Comparison of ENCODE assay signal across 10 cellular contexts in genomic region chr1:231376875-231377549, GRCh38. TPM values are rescaled to one million over a fixed set of nuclear protein-coding genes. Genes with fewer than 3 reads are reported as not detected.
DNase-seq lines count a peak whose midpoint lies in the region; ATAC-seq, FAIRE-seq and TF ChIP-seq lines count a peak whose summit lies in the region.
"Had no signal": no experiment of that assay in that cellular context is flagged by ENCODE, and none has a peak within 500 bp of the region (broad histone marks: within the 10 kb centered on the region; RNA-seq: fewer than 3 reads in every experiment).

No MANE protein-coding gene starts in this region.

- POLR2A ChIA-PET in HepG2 (lab: Yijun Ruan, JAX) = interaction anchor here (1.3 kb wide), 1 partner anchor 11 kb away, joined by 3 read pairs; no protein-coding TSS in a partner anchor
- POLR2A ChIA-PET in GM12878 (lab: Charles Lee) = interaction anchor here (0.5 to 0.6 kb wide), 2 partner anchors 183 to 231 kb away, joined by 3 read pairs; no protein-coding TSS in a partner anchor

- CTCF ChIA-PET in HepG2 (lab: Yijun Ruan, JAX; ENCODE audit: low intra/inter-chr PET ratio, low total read pairs) (no interaction called here), GM12878 (lab: Yijun Ruan, JAX) (interaction anchor here (1.0 to 1.7 kb wide), 3 partner anchors 17 to 33 kb away, joined by 3 to 4 read pairs (median 4); no protein-coding TSS in a partner anchor)

- no peak overlapping the region for H3K27ac ChIP-seq in liver (ENCODE audit: low read depth in 1 of 2, low read length in 2 of 2)
- no peak overlapping the region for H3K27ac ChIP-seq in HepG2 (ENCODE audit: extremely low read length, insufficient read depth, low read length)
- no peak overlapping the region for H3K27ac ChIP-seq in GM12878 (ENCODE audit: control insufficient read depth, insufficient read depth)
- H3K27ac ChIP-seq in testis = no peak overlapping the region
- H3K27ac ChIP-seq: C4-2B had no signal

- H2AFZ ChIP-seq in HepG2 (ENCODE audit: low read length) (no peak overlapping the region), GM12878 (ENCODE audit: control insufficient read depth, low read depth, low read length) (no peak overlapping the region)

- H3K36me3 ChIP-seq in liver (ENCODE audit: control insufficient read depth in 4 of 4, insufficient read depth in 3 of 4, low read depth in 1 of 4, low read length in 3 of 4) = no peaks in the 10 kb centered on the region
- H3K36me3 ChIP-seq in HepG2 (replicated peaks in 1 of 2; ENCODE audit: control insufficient read depth in 1 of 2, insufficient read depth in 2 of 2, low read length in 2 of 2) = peaks cover 3 to 24% of the 10 kb centered on the region in 2 experiments
- no peaks in the 10 kb centered on the region; a peak in 1 of 4 replicates for H3K36me3 ChIP-seq in GM12878 (ENCODE audit: control insufficient read depth in 2 of 2, insufficient read depth in 2 of 2, low read length in 1 of 2)
- H3K36me3 ChIP-seq in testis (ENCODE audit: low read depth, missing control alignments) = no peaks in the 10 kb centered on the region

- H3K4me2 ChIP-seq in HepG2 (ENCODE audit: low read depth, low read length) = no peak overlapping the region
- H3K4me2 ChIP-seq in GM12878 (ENCODE audit: control insufficient read depth, insufficient read depth) = 0 out of 2 replicates have a peak overlapping the region, but pooled peaks have one; percentile 11

- in situ Hi-C loops in HepG2 (cut with HindIII; ENCODE audit: extremely low pct_ligation_motif_present, low pct_unique_long_range_greater_than_20kb) = no loop called here
- in situ Hi-C loops in GM12878 (cut with MboI) = no loop called here

- H3K9me3 Mint-ChIP-seq in stimulated activated naive CD8-positive, alpha-beta T cell treated with anti-CD3 and anti-CD28 coated beads, Interleukin-15, amount 100 ng/mL, for 72 hours = no peaks in the 10 kb centered on the region
- H3K9me3 Mint-ChIP-seq: naive B cell had no signal

- intact Hi-C loops in HepG2 (cut with micrococcal nuclease; ENCODE audit: unreplicated experiment) = no loop called here
- intact Hi-C loops in GM12878 (cut with micrococcal nuclease; ENCODE audit: unreplicated experiment) = no loop called here
- intact Hi-C loops in testis (cut with DNase I; ENCODE audit: low total_unique reads) = no loop called here

- DNase-seq in HepG2 (ENCODE audit: low spot score) (no peak), GM12878 (ENCODE audit: low read depth, low spot score) (no peak), testis (no peak), iPS-NIHi7 (ENCODE audit: extremely low spot score) (no peak), NCI-H69 (lab: John Stamatoyannopoulos, UW) (no peak)
- peak in 1 of 2 donors; percentile 54 for DNase-seq in stimulated activated naive CD8-positive, alpha-beta T cell treated with anti-CD3 and anti-CD28 coated beads, Interleukin-15, amount 100 ng/mL, for 72 hours
- DNase-seq: naive B cell had no signal

- TF ChIP-seq CTCF in liver (IDR thresholded peaks at IDR 0.05; ENCODE audit: low read depth, low read length, missing input control) = no peak
- TF ChIP-seq CTCF in HepG2 (CRISPR knock-in tag; IDR thresholded peaks at IDR 0.05) = no peak
- no peak for TF ChIP-seq CTCF in GM12878 (IDR thresholded peaks at IDR 0.05 in 2 of 3, conservative IDR thresholded peaks at IDR 0.05 in 1 of 3; ENCODE audit: control insufficient read depth in 2 of 3, extremely low read depth in 1 of 3, insufficient read depth in 1 of 3, low read depth in 3 of 3, low read length in 3 of 3)
- no peak for TF ChIP-seq CTCF in testis (IDR thresholded peaks at IDR 0.05)

- no peaks in the 10 kb centered on the region for H3K9me3 ChIP-seq in liver (ENCODE audit: control insufficient read depth in 4 of 4, low read length in 3 of 4)
- H3K9me3 ChIP-seq in HepG2 (ENCODE audit: low read length) = no peaks in the 10 kb centered on the region
- H3K9me3 ChIP-seq in GM12878 (replicated peaks; ENCODE audit: control insufficient read depth, insufficient read depth, low read length) = no peaks in the 10 kb centered on the region
- no peaks in the 10 kb centered on the region for H3K9me3 ChIP-seq in testis

- H3K27me3 Mint-ChIP-seq in stimulated activated naive CD8-positive, alpha-beta T cell treated with anti-CD3 and anti-CD28 coated beads, Interleukin-15, amount 100 ng/mL, for 72 hours = no peaks in the 10 kb centered on the region
- H3K27me3 Mint-ChIP-seq: naive B cell had no signal

- H4K20me1 ChIP-seq in HepG2 (ENCODE audit: insufficient read depth, low read length) = peaks cover 57% of the 10 kb centered on the region
- peaks cover 2% of the 10 kb centered on the region; the same call in 1 of the 2 replicates for H4K20me1 ChIP-seq in GM12878 (ENCODE audit: control insufficient read depth, insufficient read depth)

- peaks cover 0 to 5% (median 1%) of the 10 kb centered on the region in 4 donors for H3K4me1 ChIP-seq in liver (ENCODE audit: control insufficient read depth in 4 of 4, insufficient read depth in 4 of 4, low read length in 3 of 4)
- H3K4me1 ChIP-seq in HepG2 (ENCODE audit: insufficient read depth, low read length) = 0 out of 2 replicates have a peak, but pooled peaks cover 8% of the 10 kb centered on the region
- peaks cover 10% of the 10 kb centered on the region; the same call in 1 of the 2 replicates for H3K4me1 ChIP-seq in GM12878 (ENCODE audit: control insufficient read depth, insufficient read depth, low read length)
- H3K4me1 ChIP-seq in testis = peaks cover 4% of the 10 kb centered on the region

- H3K79me2 ChIP-seq in HepG2 (ENCODE audit: insufficient read depth, low read length) = peaks cover 94% of the 10 kb centered on the region
- H3K79me2 ChIP-seq in GM12878 (ENCODE audit: control insufficient read depth, insufficient read depth, low read length) = peaks cover 33% of the 10 kb centered on the region

- no peak for TF ChIP-seq POLR2A in HepG2 (IDR thresholded peaks at IDR 0.05; ENCODE audit: insufficient read depth in 1 of 2, low read depth in 2 of 2, low read length in 2 of 2)
- no peak for TF ChIP-seq POLR2A in GM12878 (IDR thresholded peaks at IDR 0.05; ENCODE audit: low read depth, low read length)
- TF ChIP-seq POLR2A in testis (IDR thresholded peaks at IDR 0.05) = no peak

- FAIRE-seq in HepG2 (lab: Jason Lieb, UNC) = no peak
- no peak for FAIRE-seq in GM12878 (lab: Jason Lieb, UNC)

- SMC1A ChIA-PET in GM12878 (lab: Charles Lee; ENCODE audit: uncharacterized antibody, unreplicated experiment) = interaction anchor here (0.9 kb wide), 1 partner anchor 14 kb away, joined by 4 read pairs; no protein-coding TSS in a partner anchor

- H3K27me3 ChIP-seq in liver (ENCODE audit: control insufficient read depth in 4 of 4, insufficient read depth in 4 of 4, low read length in 3 of 4) (no peaks in the 10 kb centered on the region), HepG2 (ENCODE audit: control insufficient read depth in 1 of 2, insufficient read depth in 2 of 2, low read length in 2 of 2) (no peaks in the 10 kb centered on the region), GM12878 (replicated peaks in 1 of 2; ENCODE audit: control insufficient read depth in 2 of 2, insufficient read depth in 2 of 2, low read length in 1 of 2) (no peaks in the 10 kb centered on the region), testis (no peaks in the 10 kb centered on the region)

- H3K9ac ChIP-seq in liver (ENCODE audit: low read depth in 1 of 2, low read length in 2 of 2) (no peak overlapping the region), HepG2 (ENCODE audit: insufficient read depth, low read depth, low read length) (no peak overlapping the region), GM12878 (ENCODE audit: control insufficient read depth, insufficient read depth, low read length) (no peak overlapping the region)

- RAD21 ChIA-PET in GM12878 (lab: Charles Lee; ENCODE audit: unreplicated experiment) = no interaction called here

- TF ChIP-seq EP300 in HepG2 (IDR thresholded peaks at IDR 0.05; ENCODE audit: low read depth in 2 of 2, low read length in 2 of 2) (no peak), HepG2 (CRISPR knock-in tag; IDR thresholded peaks at IDR 0.05; ENCODE audit: borderline replicate concordance) (no peak), GM12878 (IDR thresholded peaks at IDR 0.05; ENCODE audit: borderline replicate concordance in 1 of 2, control insufficient read depth in 1 of 2, low read depth in 2 of 2, low read length in 2 of 2) (no peak)

- peak overlapping the region in 1 of 2 donors; percentile 57 for H3K4me3 Mint-ChIP-seq in stimulated activated naive CD8-positive, alpha-beta T cell treated with anti-CD3 and anti-CD28 coated beads, Interleukin-15, amount 100 ng/mL, for 72 hours
- H3K4me3 Mint-ChIP-seq: naive B cell had no signal

- peaks cover 38% of the 10 kb centered on the region for H3K4me1 Mint-ChIP-seq in stimulated activated naive CD8-positive, alpha-beta T cell treated with anti-CD3 and anti-CD28 coated beads, Interleukin-15, amount 100 ng/mL, for 72 hours

- BruUV-seq in HepG2 (replicated peaks; lab: Mats Ljungman, UMichigan) = no TSS peak
- BruUV-seq in GM12878 (replicated peaks; lab: Mats Ljungman, UMichigan) = no TSS peak

- peak overlapping the region; percentile 47 to 48 for H3K27ac Mint-ChIP-seq in stimulated activated naive CD8-positive, alpha-beta T cell treated with anti-CD3 and anti-CD28 coated beads, Interleukin-15, amount 100 ng/mL, for 72 hours

- no peak for TF ChIP-seq RAD21 in liver (IDR thresholded peaks at IDR 0.05)
- no peak for TF ChIP-seq RAD21 in HepG2 (CRISPR knock-in tag; IDR thresholded peaks at IDR 0.05)
- no peak for TF ChIP-seq RAD21 in GM12878 (IDR thresholded peaks at IDR 0.05; ENCODE audit: insufficient read depth, low read depth, low read length)

- H3K4me3 ChIP-seq in liver (ENCODE audit: low read depth in 1 of 3, low read length in 3 of 3) (no peak overlapping the region), HepG2 (replicated peaks in 1 of 3; ENCODE audit: insufficient read depth in 1 of 3, low read depth in 2 of 3, low read length in 3 of 3) (no peak overlapping the region), GM12878 (no peak overlapping the region), testis (no peak overlapping the region)

- ATAC-seq in HepG2 (no peak), HG03342 (IDR thresholded peaks at IDR 0.05; ENCODE audit: unreplicated experiment) (peak; percentile 66), GM12878 (peak; percentile 70)
- ATAC-seq in stimulated activated naive CD8-positive, alpha-beta T cell treated with anti-CD3 and anti-CD28 coated beads, Interleukin-15, amount 100 ng/mL, for 72 hours = peak; percentile 97

- 71% methylated on average over 5 of the region's 5 CpGs for WGBS in liver
- WGBS in HepG2 (ENCODE audit: low lambda C conversion rate) = 97% methylated on average over 5 of the region's 5 CpGs
- 56% methylated on average over 5 of the region's 5 CpGs for WGBS in GM12878 (ENCODE audit: insufficient coverage, insufficient replicate concordance, low lambda C conversion rate, missing lambda C conversion rate)
- WGBS in testis, 2 donors = 77 to 85% methylated on average over 5 of the region's 5 CpGs

RNA-seq across cellular contexts. Expression of gene SPRTN, which starts 38.9 kb away (rescaled TPM):
- 1 to 10 TPM; 7.8 to 8.9 TPM for total RNA-seq in liver
- 1 to 10 TPM; 2.1 to 5.1 TPM for polyA plus RNA-seq in liver
- total RNA-seq in HepG2 (2016; rRNA removed; fragmentation: Illumina TruSeq; extraction: Trizol) = 15.2 and 17.7 TPM in 2 replicates
- total RNA-seq in HepG2 (2016; cell fraction: cytosol; rRNA removed; fragmentation: Illumina TruSeq; extraction: Trizol; ENCODE audit: low read depth) = 1.6 and 2.0 TPM in 2 replicates
- total RNA-seq in HepG2 (2016; cell fraction: insoluble cytoplasmic fraction; rRNA removed; fragmentation: Illumina TruSeq; extraction: Trizol) = 15.9 and 18.4 TPM in 2 replicates
- 5.3 and 5.5 TPM in 2 replicates for total RNA-seq in HepG2 (2016; cell fraction: membrane; rRNA removed; fragmentation: Illumina TruSeq; extraction: Trizol)
- 13.9 and 19.7 TPM in 2 replicates for total RNA-seq in HepG2 (2016; cell fraction: nucleus; rRNA removed; fragmentation: Illumina TruSeq; extraction: Trizol)
- 3.9 and 4.2 TPM in 2 replicates for polyA plus RNA-seq in HepG2 (2011; rRNA removed)
- polyA plus RNA-seq in HepG2 (2011; cell fraction: cytosol; rRNA removed) = 5.3 and 5.4 TPM in 2 replicates
- polyA plus RNA-seq in HepG2 (2011; cell fraction: nucleus; rRNA removed) = 4.3 and 5.4 TPM in 2 replicates
- polyA plus RNA-seq in HepG2 (2012) = 4.0 TPM in 2 replicates
- 0.49 and 0.59 TPM in 2 replicates for polyA plus RNA-seq in HepG2 (2016; cell fraction: cytosol; fragmentation: Illumina TruSeq; extraction: Trizol; ENCODE audit: low read depth)
- 17.4 and 18.3 TPM in 2 replicates for polyA plus RNA-seq in HepG2 (2016; cell fraction: insoluble cytoplasmic fraction; fragmentation: Illumina TruSeq; extraction: Trizol; ENCODE audit: low read depth)
- 1.9 and 2.2 TPM in 2 replicates for polyA plus RNA-seq in HepG2 (2016; cell fraction: membrane; fragmentation: Illumina TruSeq; extraction: Trizol; ENCODE audit: low read depth)
- polyA plus RNA-seq in HepG2 (2016; cell fraction: nucleus; fragmentation: Illumina TruSeq; extraction: Trizol; ENCODE audit: insufficient read depth, low read depth) = 9.8 and 12.4 TPM in 2 replicates
- polyA minus RNA-seq in HepG2 (2011; rRNA and poly(A)+ RNA removed; ENCODE audit: low replicate concordance) = 8.7 and 42.7 TPM in 2 replicates
- 5.3 and 9.5 TPM in 2 replicates for polyA minus RNA-seq in HepG2 (2011; cell fraction: cytosol; rRNA and poly(A)+ RNA removed)
- 23.7 and 28.6 TPM in 2 replicates for polyA minus RNA-seq in HepG2 (2011; cell fraction: nucleus; rRNA and poly(A)+ RNA removed)
- 22.2 and 24.5 TPM in 2 replicates for total RNA-seq in GM12878 (2013; cell fraction: nucleolus; rRNA removed)
- 11.7 and 12.5 TPM in 2 replicates for total RNA-seq in GM12878 (2014; rRNA removed)
- 14.7 and 16.5 TPM in 2 replicates for total RNA-seq in GM12878 (2014; rRNA removed; fragmentation: Illumina TruSeq; extraction: Trizol)
- total RNA-seq in GM12878 (2021) = 11.9 and 12.1 TPM in 2 replicates
- 2.1 TPM for polyA plus RNA-seq in GM12878 (2011; ENCODE audit: low read depth)
- polyA plus RNA-seq in GM12878 (2011; rRNA removed) = 7.1 and 7.2 TPM in 2 replicates
- 6.2 and 7.9 TPM in 2 replicates for polyA plus RNA-seq in GM12878 (2011; cell fraction: cytosol; rRNA removed)
- 7.3 and 10.9 TPM in 2 replicates for polyA plus RNA-seq in GM12878 (2011; cell fraction: nucleus; rRNA removed)
- polyA plus RNA-seq in GM12878 (2012) = 3.3 and 3.4 TPM in 2 replicates
- 9.6 and 11.1 TPM in 2 replicates for polyA plus RNA-seq in GM12878 (2014; fragmentation: Illumina TruSeq; extraction: Trizol)
- polyA plus RNA-seq in GM12878 (2014; fragmentation: Nextera tagmentation; extraction: Ambion mirVana) = 1 to 10 TPM; 4.4 to 5.9 TPM
- 7.2 and 12.2 TPM in 2 replicates for polyA plus RNA-seq in GM12878 (2014; rRNA removed)
- polyA plus RNA-seq in GM12878 (2016; fragmentation: Nextera tagmentation; extraction: Ambion mirVana) = 10 to 100 TPM; 12.8 to 13.9 TPM
- polyA minus RNA-seq in GM12878 (2011; rRNA and poly(A)+ RNA removed) = 10.4 and 15.3 TPM in 2 replicates
- polyA minus RNA-seq in GM12878 (2011; cell fraction: cytosol; rRNA and poly(A)+ RNA removed) = 5.1 and 5.5 TPM in 2 replicates
- polyA minus RNA-seq in GM12878 (2011; cell fraction: nucleus; rRNA and poly(A)+ RNA removed) = 13.4 and 24.7 TPM in 2 replicates
- total RNA-seq in testis = 10 to 100 TPM; 26.4 to 34.9 TPM
- polyA plus RNA-seq in testis (ENCODE audit: insufficient read depth, low read depth, low replicate concordance) = 30.2 TPM

RNA-seq across cellular contexts. Expression of gene EXOC8, which starts 39.4 kb away (rescaled TPM):
- total RNA-seq in liver = 10 to 100 TPM; 12.2 to 13.4 TPM
- polyA plus RNA-seq in liver = 1 to 10 TPM; 1.6 to 2.8 TPM
- total RNA-seq in HepG2 (2016; rRNA removed; fragmentation: Illumina TruSeq; extraction: Trizol) = 7.9 and 12.0 TPM in 2 replicates
- total RNA-seq in HepG2 (2016; cell fraction: cytosol; rRNA removed; fragmentation: Illumina TruSeq; extraction: Trizol; ENCODE audit: low read depth) = 0.40 and 0.71 TPM in 2 replicates
- 7.4 and 10.9 TPM in 2 replicates for total RNA-seq in HepG2 (2016; cell fraction: insoluble cytoplasmic fraction; rRNA removed; fragmentation: Illumina TruSeq; extraction: Trizol)
- total RNA-seq in HepG2 (2016; cell fraction: membrane; rRNA removed; fragmentation: Illumina TruSeq; extraction: Trizol) = 2.4 and 3.3 TPM in 2 replicates
- 6.8 and 7.1 TPM in 2 replicates for total RNA-seq in HepG2 (2016; cell fraction: nucleus; rRNA removed; fragmentation: Illumina TruSeq; extraction: Trizol)
- 2.1 and 2.4 TPM in 2 replicates for polyA plus RNA-seq in HepG2 (2011; rRNA removed)
- polyA plus RNA-seq in HepG2 (2011; cell fraction: cytosol; rRNA removed) = 1.1 and 1.6 TPM in 2 replicates
- 2.8 and 3.3 TPM in 2 replicates for polyA plus RNA-seq in HepG2 (2011; cell fraction: nucleus; rRNA removed)
- polyA plus RNA-seq in HepG2 (2012) = 3.4 TPM in 2 replicates
- polyA plus RNA-seq in HepG2 (2016; cell fraction: cytosol; fragmentation: Illumina TruSeq; extraction: Trizol; ENCODE audit: low read depth) = 0.14 and 0.19 TPM in 2 replicates
- polyA plus RNA-seq in HepG2 (2016; cell fraction: insoluble cytoplasmic fraction; fragmentation: Illumina TruSeq; extraction: Trizol; ENCODE audit: low read depth) = 6.1 and 6.9 TPM in 2 replicates
- 0.82 and 0.91 TPM in 2 replicates for polyA plus RNA-seq in HepG2 (2016; cell fraction: membrane; fragmentation: Illumina TruSeq; extraction: Trizol; ENCODE audit: low read depth)
- polyA plus RNA-seq in HepG2 (2016; cell fraction: nucleus; fragmentation: Illumina TruSeq; extraction: Trizol; ENCODE audit: insufficient read depth, low read depth) = 7.0 and 7.6 TPM in 2 replicates
- 6.2 and 13.6 TPM in 2 replicates for polyA minus RNA-seq in HepG2 (2011; rRNA and poly(A)+ RNA removed; ENCODE audit: low replicate concordance)
- polyA minus RNA-seq in HepG2 (2011; cell fraction: cytosol; rRNA and poly(A)+ RNA removed) = 5.3 and 6.2 TPM in 2 replicates
- polyA minus RNA-seq in HepG2 (2011; cell fraction: nucleus; rRNA and poly(A)+ RNA removed) = 6.1 and 6.2 TPM in 2 replicates
- total RNA-seq in GM12878 (2013; cell fraction: nucleolus; rRNA removed) = 12.5 and 13.2 TPM in 2 replicates
- 7.6 and 8.6 TPM in 2 replicates for total RNA-seq in GM12878 (2014; rRNA removed)
- total RNA-seq in GM12878 (2014; rRNA removed; fragmentation: Illumina TruSeq; extraction: Trizol) = 10.6 and 11.3 TPM in 2 replicates
- 11.3 and 11.4 TPM in 2 replicates for total RNA-seq in GM12878 (2021)
- polyA plus RNA-seq in GM12878 (2011; ENCODE audit: low read depth) = 2.9 TPM
- 5.8 and 7.7 TPM in 2 replicates for polyA plus RNA-seq in GM12878 (2011; rRNA removed)
- 3.6 TPM in 2 replicates for polyA plus RNA-seq in GM12878 (2011; cell fraction: cytosol; rRNA removed)
- polyA plus RNA-seq in GM12878 (2011; cell fraction: nucleus; rRNA removed) = 6.9 and 8.1 TPM in 2 replicates
- polyA plus RNA-seq in GM12878 (2012) = 4.8 and 5.0 TPM in 2 replicates
- 7.3 and 8.0 TPM in 2 replicates for polyA plus RNA-seq in GM12878 (2014; fragmentation: Illumina TruSeq; extraction: Trizol)
- 1 to 10 TPM; 2.0 to 3.2 TPM for polyA plus RNA-seq in GM12878 (2014; fragmentation: Nextera tagmentation; extraction: Ambion mirVana)
- 6.0 and 6.8 TPM in 2 replicates for polyA plus RNA-seq in GM12878 (2014; rRNA removed)
- polyA plus RNA-seq in GM12878 (2016; fragmentation: Nextera tagmentation; extraction: Ambion mirVana) = 1 to 10 TPM; 4.2 to 4.4 TPM
- 10.2 and 11.7 TPM in 2 replicates for polyA minus RNA-seq in GM12878 (2011; rRNA and poly(A)+ RNA removed)
- polyA minus RNA-seq in GM12878 (2011; cell fraction: cytosol; rRNA and poly(A)+ RNA removed) = 4.3 and 4.7 TPM in 2 replicates
- 5.6 and 8.5 TPM in 2 replicates for polyA minus RNA-seq in GM12878 (2011; cell fraction: nucleus; rRNA and poly(A)+ RNA removed)
- 10 to 100 TPM; 13.9 to 14.7 TPM for total RNA-seq in testis
- polyA plus RNA-seq in testis (ENCODE audit: insufficient read depth, low read depth, low replicate concordance) = 9.3 TPM

RNA-seq across cellular contexts. Expression of gene EGLN1, which starts 45.1 kb away (rescaled TPM):
- total RNA-seq in liver (10 to 100 TPM; 26.1 to 44.8 TPM), HepG2 (2016; rRNA removed; fragmentation: Illumina TruSeq; extraction: Trizol) (34.4 and 38.2 TPM in 2 replicates), GM12878 (2014; rRNA removed) (7.9 and 9.9 TPM in 2 replicates), GM12878 (2014; rRNA removed; fragmentation: Illumina TruSeq; extraction: Trizol) (12.8 and 14.7 TPM in 2 replicates), GM12878 (2021) (9.2 and 10.5 TPM in 2 replicates), testis (10 to 100 TPM; 47.7 to 64.5 TPM)
- polyA plus RNA-seq in liver (10 to 100 TPM in 1 of 2 donors, 1 to 10 TPM in 1; 7.2 to 18.4 TPM), HepG2 (2011; rRNA removed) (34.0 and 44.1 TPM in 2 replicates), GM12878 (2011; rRNA removed) (46.6 and 88.5 TPM in 2 replicates), GM12878 (2014; fragmentation: Illumina TruSeq; extraction: Trizol) (15.8 and 15.9 TPM in 2 replicates), GM12878 (2014; fragmentation: Nextera tagmentation; extraction: Ambion mirVana) (1 to 10 TPM; 2.4 to 3.0 TPM), GM12878 (2014; rRNA removed) (8.8 and 9.8 TPM in 2 replicates), GM12878 (2016; fragmentation: Nextera tagmentation; extraction: Ambion mirVana) (1 to 10 TPM; 3.1 to 8.6 TPM), testis (ENCODE audit: insufficient read depth, low read depth, low replicate concordance) (30.5 TPM)
- total RNA-seq in HepG2 (2016; cell fraction: cytosol; rRNA removed; fragmentation: Illumina TruSeq; extraction: Trizol; ENCODE audit: low read depth) = 5.4 and 8.9 TPM in 2 replicates
- 35.4 and 39.1 TPM in 2 replicates for total RNA-seq in HepG2 (2016; cell fraction: insoluble cytoplasmic fraction; rRNA removed; fragmentation: Illumina TruSeq; extraction: Trizol)
- 24.6 TPM in 2 replicates for total RNA-seq in HepG2 (2016; cell fraction: membrane; rRNA removed; fragmentation: Illumina TruSeq; extraction: Trizol)
- total RNA-seq in HepG2 (2016; cell fraction: nucleus; rRNA removed; fragmentation: Illumina TruSeq; extraction: Trizol) = 18.5 and 19.0 TPM in 2 replicates
- 14.2 and 22.5 TPM in 2 replicates for polyA plus RNA-seq in HepG2 (2011; cell fraction: cytosol; rRNA removed)
- 10.6 and 13.2 TPM in 2 replicates for polyA plus RNA-seq in HepG2 (2011; cell fraction: nucleus; rRNA removed)
- 42.4 and 51.8 TPM in 2 replicates for polyA plus RNA-seq in HepG2 (2012)
- 3.9 and 5.0 TPM in 2 replicates for polyA plus RNA-seq in HepG2 (2016; cell fraction: cytosol; fragmentation: Illumina TruSeq; extraction: Trizol; ENCODE audit: low read depth)
- 29.2 and 31.8 TPM in 2 replicates for polyA plus RNA-seq in HepG2 (2016; cell fraction: insoluble cytoplasmic fraction; fragmentation: Illumina TruSeq; extraction: Trizol; ENCODE audit: low read depth)
- 12.2 and 13.6 TPM in 2 replicates for polyA plus RNA-seq in HepG2 (2016; cell fraction: membrane; fragmentation: Illumina TruSeq; extraction: Trizol; ENCODE audit: low read depth)
- polyA plus RNA-seq in HepG2 (2016; cell fraction: nucleus; fragmentation: Illumina TruSeq; extraction: Trizol; ENCODE audit: insufficient read depth, low read depth) = 14.1 and 15.7 TPM in 2 replicates
- 10.6 and 21.6 TPM in 2 replicates for polyA minus RNA-seq in HepG2 (2011; rRNA and poly(A)+ RNA removed; ENCODE audit: low replicate concordance)
- 37.5 and 53.9 TPM in 2 replicates for polyA minus RNA-seq in HepG2 (2011; cell fraction: cytosol; rRNA and poly(A)+ RNA removed)
- 54.3 and 59.9 TPM in 2 replicates for polyA minus RNA-seq in HepG2 (2011; cell fraction: nucleus; rRNA and poly(A)+ RNA removed)
- total RNA-seq in GM12878 (2013; cell fraction: nucleolus; rRNA removed) = 35.9 and 39.7 TPM in 2 replicates
- polyA plus RNA-seq in GM12878 (2011; ENCODE audit: low read depth) = 10.1 TPM
- 11.0 and 14.0 TPM in 2 replicates for polyA plus RNA-seq in GM12878 (2011; cell fraction: cytosol; rRNA removed)
- polyA plus RNA-seq in GM12878 (2011; cell fraction: nucleus; rRNA removed) = 9.6 and 10.5 TPM in 2 replicates
- 24.3 and 32.6 TPM in 2 replicates for polyA plus RNA-seq in GM12878 (2012)
- polyA minus RNA-seq in GM12878 (2011; rRNA and poly(A)+ RNA removed) = 31.5 and 48.0 TPM in 2 replicates
- polyA minus RNA-seq in GM12878 (2011; cell fraction: cytosol; rRNA and poly(A)+ RNA removed) = 12.8 and 18.7 TPM in 2 replicates
- polyA minus RNA-seq in GM12878 (2011; cell fraction: nucleus; rRNA and poly(A)+ RNA removed) = 12.1 and 18.6 TPM in 2 replicates
